1 cellular context compared by ENCODE assay signal in genomic region chr17:35729405-35729833, GRCh38.
TF ChIP-seq lines count a peak whose summit lies in the region.

No MANE protein-coding gene starts in this region.

TF ChIP-seq in K562, 482 proteins besides CTCF, POLR2A, EP300 and RAD21:
- TF ChIP-seq CEBPB (tag; IDR thresholded peaks at IDR 0.05), result peak; percentile 46
- no peak for TF ChIP-seq MECOM (CRISPR knock-in tag; IDR thresholded peaks at IDR 0.05)
- TF ChIP-seq SOX6 (IDR thresholded peaks at IDR 0.05), result no peak
- no peak for TF ChIP-seq TEAD1 (CRISPR knock-in tag; IDR thresholded peaks at IDR 0.05)
- TF ChIP-seq SUPT5H (IDR thresholded peaks at IDR 0.05), result no peak
- TF ChIP-seq ZNF384 (IDR thresholded peaks at IDR 0.05; ENCODE audit: low read depth, low read length), result no peak
- TF ChIP-seq ATF3 (IDR thresholded peaks at IDR 0.05), result peak; percentile 52
- no peak for TF ChIP-seq ATF3 (CRISPR knock-in tag; conservative IDR thresholded peaks at IDR 0.05)
- TF ChIP-seq ZNF318 (IDR thresholded peaks at IDR 0.05; ENCODE audit: borderline replicate concordance in 1 of 2, low read depth in 1 of 2), result no peak
- TF ChIP-seq CEBPG (CRISPR knock-in tag; IDR thresholded peaks at IDR 0.05), result no peak
- TF ChIP-seq CEBPG (tag; conservative IDR thresholded peaks at IDR 0.05 in 1 of 2, IDR thresholded peaks at IDR 0.05 in 1 of 2), result 0 out of 4 replicates have a peak, but pooled peaks of 1 of the 2 experiments have one; percentile 14
- no peak for TF ChIP-seq ZNF395 (CRISPR knock-in tag; IDR thresholded peaks at IDR 0.05)
TF ChIP-seq in K562: peak in this region for 3.
